10 cellular contexts compared by ENCODE assay signal in genomic region chr10:79403441-79404230, GRCh38. TPM values are rescaled to one million over a fixed set of nuclear protein-coding genes. Genes with fewer than 3 reads are reported as not detected.
DNase-seq lines count a peak whose midpoint lies in the region; ATAC-seq, FAIRE-seq and TF ChIP-seq lines count a peak whose summit lies in the region.
"Had no signal": no experiment of that assay in that cellular context is flagged by ENCODE, and none has a peak within 500 bp of the region (broad histone marks: within the 10 kb centered on the region; RNA-seq: fewer than 3 reads in every experiment).

No MANE protein-coding gene starts in this region.

- H3K4me1 Mint-ChIP-seq in CD14-positive monocyte (peaks cover 87% of the 10 kb centered on the region), astrocyte (ENCODE audit: low read depth, unreplicated experiment) (peaks cover 40% of the 10 kb centered on the region)

- DNase-seq in CD14-positive monocyte (ENCODE audit: low spot score) (peak; percentile 45), astrocyte (ENCODE audit: low read depth) (peak; percentile 42), right cardiac atrium (peak; percentile 67 to 88 (median 87)), NCI-H69 (lab: John Stamatoyannopoulos, UW) (no peak), HuH-7.5 (ENCODE audit: low spot score) (no peak)
- no peak for DNase-seq in stimulated activated naive CD4-positive, alpha-beta T cell (lab: John Stamatoyannopoulos, UW)
- DNase-seq in stimulated activated CD4-positive, alpha-beta T cell treated with anti-CD3 and anti-CD28 coated beads, Interleukin-2, amount 100 ng/mL, for 24 hours = no peak
- DNase-seq: activated CD4-positive, alpha-beta T cell treated with anti-CD3 and anti-CD28 coated beads, Interleukin-2, amount 50 U/mL, for 4 hours; CD4-positive, alpha-beta memory T cell had no signal

- H3K9me3 Mint-ChIP-seq in CD14-positive monocyte (peaks cover 0 to 2% (median 0%) of the 10 kb centered on the region in 7 donors), astrocyte (ENCODE audit: unreplicated experiment) (no peaks in the 10 kb centered on the region)
- H3K9me3 Mint-ChIP-seq: CD4-positive, alpha-beta memory T cell had no signal

- H3K9ac ChIP-seq in astrocyte (ENCODE audit: low read length) (peak overlapping the region; percentile 58), parathyroid adenoma (no peak overlapping the region)

- intact Hi-C loops in CD14-positive monocyte (cut with micrococcal nuclease) = no loop called here
- intact Hi-C loops in right cardiac atrium (cut with DNase I) = loop anchor here in 1 of 4 donors (5.0 kb wide), 1 partner anchor 39 kb away; no protein-coding TSS in a partner anchor

- no peak for FAIRE-seq in astrocyte (lab: Jason Lieb, UNC)

- H3K4me1 ChIP-seq in astrocyte (ENCODE audit: insufficient read depth, low read length) (peaks cover 68% of the 10 kb centered on the region), right cardiac atrium (ENCODE audit: control insufficient read depth, insufficient read depth, low read length) (peaks cover 67% of the 10 kb centered on the region), parathyroid adenoma (peaks cover 47% of the 10 kb centered on the region)

- H3K9me3 ChIP-seq in astrocyte (ENCODE audit: insufficient read depth, low read depth, low read length) (no peaks in the 10 kb centered on the region), right cardiac atrium (ENCODE audit: control insufficient read depth, low read length) (no peaks in the 10 kb centered on the region), parathyroid adenoma (ENCODE audit: control insufficient read depth, low read length) (no peaks in the 10 kb centered on the region)

- no peaks in the 10 kb centered on the region for H3K27me3 ChIP-seq in astrocyte (ENCODE audit: insufficient read depth, low read length)
- no peaks in the 10 kb centered on the region for H3K27me3 ChIP-seq in right cardiac atrium (ENCODE audit: control insufficient read depth, insufficient read depth)
- no peaks in the 10 kb centered on the region for H3K27me3 ChIP-seq in parathyroid adenoma (ENCODE audit: control insufficient read depth, insufficient read depth, low read length)

- H3K79me2 ChIP-seq in astrocyte (ENCODE audit: insufficient read depth, low read length) (peaks cover 18% of the 10 kb centered on the region), parathyroid adenoma (peaks cover 3% of the 10 kb centered on the region)

- H3K27ac Mint-ChIP-seq in CD14-positive monocyte = peak overlapping the region in 4 of 7 donors; percentile 15 to 86 (median 36)
- no peak overlapping the region for H3K27ac Mint-ChIP-seq in astrocyte (ENCODE audit: unreplicated experiment)

- WGBS in right cardiac atrium = 26% methylated on average over 23 of the region's 23 CpGs

- H3K27ac ChIP-seq in astrocyte (ENCODE audit: low read depth, low read length) (peak overlapping the region; percentile 64), right cardiac atrium (ENCODE audit: low read length) (peak overlapping the region; percentile 87), parathyroid adenoma (peak overlapping the region; percentile 22)

- no peak overlapping the region for H3K4me3 ChIP-seq in astrocyte (ENCODE audit: insufficient read depth, low read depth, low read length)
- H3K4me3 ChIP-seq in right cardiac atrium (ENCODE audit: low read length) = no peak overlapping the region
- no peak overlapping the region for H3K4me3 ChIP-seq in parathyroid adenoma (ENCODE audit: low read depth, low read length)

- H3K27me3 Mint-ChIP-seq in CD14-positive monocyte (ENCODE audit: low read depth in 3 of 3) (peaks cover 13 to 17% (median 16%) of the 10 kb centered on the region in 3 donors), astrocyte (ENCODE audit: low read depth, unreplicated experiment) (peaks cover 2% of the 10 kb centered on the region)
- H3K27me3 Mint-ChIP-seq: CD4-positive, alpha-beta memory T cell had no signal

- H3K36me3 ChIP-seq in astrocyte (ENCODE audit: insufficient read depth, low read length) = no peaks in the 10 kb centered on the region
- H3K36me3 ChIP-seq in parathyroid adenoma (ENCODE audit: control insufficient read depth, insufficient read depth, low read length) = no peaks in the 10 kb centered on the region

- peaks cover 51% of the 10 kb centered on the region for H4K20me1 ChIP-seq in astrocyte (ENCODE audit: insufficient read depth, low read length)

- peak; percentile 4 to 45 for ATAC-seq in right cardiac atrium

- H3K4me2 ChIP-seq in astrocyte (ENCODE audit: low read length) (peak overlapping the region; percentile 74), parathyroid adenoma (ENCODE audit: low read length) (no peak overlapping the region)

- H2AFZ ChIP-seq in astrocyte (ENCODE audit: low read depth, low read length) (no peak overlapping the region), parathyroid adenoma (no peak overlapping the region)

- TF ChIP-seq CTCF in CD14-positive monocyte (IDR thresholded peaks at IDR 0.05) (no peak), astrocyte (IDR thresholded peaks at IDR 0.05; ENCODE audit: insufficient read depth, low read depth, low read length) (no peak), parathyroid adenoma (IDR thresholded peaks at IDR 0.05) (no peak)

- H3K36me3 Mint-ChIP-seq in CD14-positive monocyte (peaks cover 37 to 49% of the 10 kb centered on the region in 2 donors), astrocyte (ENCODE audit: low read depth, unreplicated experiment) (peaks cover 7% of the 10 kb centered on the region)
- H3K36me3 Mint-ChIP-seq: CD4-positive, alpha-beta memory T cell had no signal

- H3K4me3 Mint-ChIP-seq in CD14-positive monocyte = peak overlapping the region; percentile 61 to 86
- H3K4me3 Mint-ChIP-seq in astrocyte (ENCODE audit: unreplicated experiment) = no peak overlapping the region
- H3K4me3 Mint-ChIP-seq: CD4-positive, alpha-beta memory T cell had no signal

RNA-seq across cellular contexts. Expression of gene ZCCHC24, which starts 41.8 kb away (rescaled TPM):
- polyA plus RNA-seq in CD14-positive monocyte (1 to 10 TPM; 4.0 to 5.0 TPM), right cardiac atrium (31.3 TPM)
- total RNA-seq in astrocyte (21.4 and 26.2 TPM in 2 replicates), right cardiac atrium (10 to 100 TPM; 60.4 to 75.3 (median 63.8) TPM)

RNA-seq across cellular contexts. Expression of gene PPIF, which starts 56.4 kb away (rescaled TPM):
- polyA plus RNA-seq in CD14-positive monocyte (10 to 100 TPM; 36.6 to 52.3 TPM), right cardiac atrium (97.7 TPM)
- total RNA-seq in astrocyte (25.3 and 31.7 TPM in 2 replicates), right cardiac atrium (100 to 1,000 TPM in 3 of 4 donors, 10 to 100 TPM in 1; 91.8 to 121 (median 110) TPM)

Comparison
In these comparisons a context has a peak if more than half of its experiments do, and no peak if none do; other contexts are left out.
1. DNase-seq: peak in CD14-positive monocyte (single experiment), astrocyte (single experiment) and right cardiac atrium (3 of 3); none in stimulated activated naive CD4-positive, alpha-beta T cell (0 of 6), NCI-H69 (single experiment), stimulated activated CD4-positive, alpha-beta T cell treated with anti-CD3 and anti-CD28 coated beads, Interleukin-2, amount 100 ng/mL, for 24 hours (0 of 2) and HuH-7.5 (single experiment).
2. H3K27ac ChIP-seq: peak in every context shown above with its lines; median percentile 87 in right cardiac atrium; 64 in astrocyte; 22 in parathyroid adenoma.